In genomic region chr17:38922538-38923291, GRCh38 we compare ENCODE assay signal across 8 cellular contexts. TPM values are rescaled to one million over a fixed set of nuclear protein-coding genes. Genes with fewer than 3 reads are reported as not detected.
A peak's percentile ranks its signal among the peaks of the same experiment; 100 is the strongest.
DNase-seq lines count a peak whose midpoint lies in the region; ATAC-seq and TF ChIP-seq lines count a peak whose summit lies in the region.

No MANE protein-coding gene starts in this region.

- DNase-seq in ELR (ENCODE audit: low read depth) (peak; percentile 62), NCI-H446 treated with DMSO at 0.1 percent for 48 hours (lab: John Stamatoyannopoulos, UW) (peak; percentile 66), chondrocyte (ENCODE audit: low spot score) (peak; percentile 53), lower lobe of right lung (no peak), transverse colon (peak; percentile 68), NCI-H748 treated with DMSO at 0.1 percent for 48 hours (lab: John Stamatoyannopoulos, UW) (no peak), MV-4-11 (lab: John Stamatoyannopoulos, UW) (no peak)

- H3K4me1 Mint-ChIP-seq in chondrocyte (ENCODE audit: low read depth) = peaks cover 68% of the 10 kb centered on the region

- H3K27me3 ChIP-seq in lower lobe of right lung (ENCODE audit: low read depth) = no peaks in the 10 kb centered on the region
- H3K27me3 ChIP-seq in transverse colon = no peaks in the 10 kb centered on the region

- no peaks in the 10 kb centered on the region for H3K27me3 Mint-ChIP-seq in chondrocyte (ENCODE audit: low read depth)

- intact Hi-C loops in lower lobe of right lung (cut with DNase I) (no loop called here), transverse colon (cut with DNase I; ENCODE audit: low total_unique reads) (loop anchor here (2.0 kb wide), 1 partner anchor 50 kb away; no protein-coding TSS in a partner anchor)

- no peak overlapping the region for H3K4me3 Mint-ChIP-seq in chondrocyte (ENCODE audit: unreplicated experiment)

- H3K36me3 Mint-ChIP-seq in chondrocyte (ENCODE audit: low read depth) = peaks cover 30% of the 10 kb centered on the region

- in situ Hi-C loops in transverse colon (cut with MboI; ENCODE audit: low pct_ligation_motif_present in 1 of 4, low pct_unique_long_range_greater_than_20kb in 1 of 4, low sequenced_read_pairs in 3 of 4) = no loop called here

- whole genome bisulfite sequencing in transverse colon (ENCODE audit: low coverage in 1 of 2), 2 donors = 78% methylated on average over 6 of the region's 6 CpGs; no CpG with 5 or more reads in 1 of the 2 donors

- no peaks in the 10 kb centered on the region for H3K9me3 Mint-ChIP-seq in chondrocyte (ENCODE audit: low read depth)

- no peak overlapping the region for H3K4me3 ChIP-seq in lower lobe of right lung
- no peak overlapping the region for H3K4me3 ChIP-seq in transverse colon

- TF ChIP-seq POLR2A in transverse colon (IDR thresholded peaks at IDR 0.05) = no peak

- H3K27ac Mint-ChIP-seq in chondrocyte (ENCODE audit: unreplicated experiment) = peak overlapping the region; percentile 92

- TF ChIP-seq CTCF in chondrocyte (IDR thresholded peaks at IDR 0.05) = no peak
- TF ChIP-seq CTCF in lower lobe of right lung (IDR thresholded peaks at IDR 0.05) = peak; percentile 10
- no peak for TF ChIP-seq CTCF in transverse colon (IDR thresholded peaks at IDR 0.05)

- no peaks in the 10 kb centered on the region for H3K9me3 ChIP-seq in lower lobe of right lung
- no peaks in the 10 kb centered on the region for H3K9me3 ChIP-seq in transverse colon

- H3K27ac ChIP-seq in lower lobe of right lung (no peak overlapping the region), transverse colon (peak overlapping the region; percentile 9 to 75 (median 52))

- H3K4me1 ChIP-seq in lower lobe of right lung = peaks cover 31% of the 10 kb centered on the region
- peaks cover 17 to 52% (median 21%) of the 10 kb centered on the region in 4 donors for H3K4me1 ChIP-seq in transverse colon

- H3K36me3 ChIP-seq in lower lobe of right lung = peaks cover 30% of the 10 kb centered on the region
- peaks cover 0 to 26% (median 9%) of the 10 kb centered on the region in 4 donors for H3K36me3 ChIP-seq in transverse colon

- ATAC-seq in lower lobe of right lung = peak; percentile 5 to 44
- ATAC-seq in GM19452 (IDR thresholded peaks at IDR 0.05; ENCODE audit: unreplicated experiment) = no peak

- no peak for TF ChIP-seq EP300 in transverse colon (IDR thresholded peaks at IDR 0.05; ENCODE audit: low read depth)

RNA-seq across cellular contexts. Expression of gene FBXO47, which starts 44.5 kb away (rescaled TPM):
- total RNA-seq in chondrocyte (not detected in 3 replicates), lower lobe of right lung (not detected), transverse colon (not detected)

RNA-seq across cellular contexts. Expression of gene LASP1, which starts 52.9 kb away (rescaled TPM):
- total RNA-seq in chondrocyte (444 to 599 TPM (median 593 TPM) in 3 replicates), lower lobe of right lung (158 TPM), transverse colon (100 to 1,000 TPM; 117 to 553 (median 307) TPM)

Comparison
In these comparisons a context has a peak if more than half of its experiments do, and no peak if none do; other contexts are left out.
1. DNase-seq: peak in ELR (single experiment), NCI-H446 treated with DMSO at 0.1 percent for 48 hours (single experiment), chondrocyte (single experiment) and transverse colon (single experiment); none in lower lobe of right lung (single experiment), NCI-H748 treated with DMSO at 0.1 percent for 48 hours (single experiment) and MV-4-11 (single experiment).